ENCODE assay signal across 9 cellular contexts in genomic region chr9:114616684-114617520, GRCh38. TPM values are rescaled to one million over a fixed set of nuclear protein-coding genes. Genes with fewer than 3 reads are reported as not detected.
DNase-seq lines count a peak whose midpoint lies in the region; ATAC-seq and TF ChIP-seq lines count a peak whose summit lies in the region.
"Had no signal": no experiment of that assay in that cellular context is flagged by ENCODE, and none has a peak within 500 bp of the region (broad histone marks: within the 10 kb centered on the region; RNA-seq: fewer than 3 reads in every experiment).

No MANE protein-coding gene starts in this region.

- H3K4me1 Mint-ChIP-seq in endodermal cell: peaks cover 19% of the 10 kb centered on the region

- H3K79me2 ChIP-seq in Karpas-422 (ENCODE audit: low read length): peaks cover 60% of the 10 kb centered on the region

- H3K36me3 Mint-ChIP-seq in endodermal cell (ENCODE audit: low read depth): peaks cover 26% of the 10 kb centered on the region

- DNase-seq in Karpas-422 (peak; percentile 87), body of pancreas (peak; percentile 25 to 69 (median 41)), ovary (peak; percentile 32 to 57 (median 49)), endodermal cell (no peak), MG63 (no peak), NCI-H2171 (lab: John Stamatoyannopoulos, UW) (no peak)

- H3K36me3 ChIP-seq in Karpas-422 (ENCODE audit: insufficient read depth, low read length): peaks cover 10% of the 10 kb centered on the region
- H3K36me3 ChIP-seq in body of pancreas (replicated peaks in 1 of 2; ENCODE audit: insufficient read depth in 1 of 2, low read depth in 2 of 2): no peaks in the 10 kb centered on the region
- no peaks in the 10 kb centered on the region for H3K36me3 ChIP-seq in ovary
- peaks cover 6% of the 10 kb centered on the region for H3K36me3 ChIP-seq in endodermal cell (ENCODE audit: control insufficient read depth, insufficient read depth, low read length)
- H3K36me3 ChIP-seq in MG63: no peaks in the 10 kb centered on the region

- no peaks in the 10 kb centered on the region for H3K27me3 Mint-ChIP-seq in endodermal cell (ENCODE audit: insufficient read depth)

- H3K4me1 ChIP-seq in Karpas-422 (ENCODE audit: low read length) (peaks cover 53% of the 10 kb centered on the region), body of pancreas (peaks cover 12% of the 10 kb centered on the region), ovary (ENCODE audit: insufficient read depth) (peaks cover 18% of the 10 kb centered on the region), endodermal cell (ENCODE audit: control insufficient read depth, insufficient read depth, low read length) (peaks cover 8% of the 10 kb centered on the region)

- TF ChIP-seq CTCF in body of pancreas (IDR thresholded peaks at IDR 0.05) (no peak), ovary (IDR thresholded peaks at IDR 0.05) (no peak), endodermal cell (conservative IDR thresholded peaks at IDR 0.05) (no peak)

- intact Hi-C loops in body of pancreas (cut with DNase I): no loop called here
- intact Hi-C loops in ovary (cut with DNase I): no loop called here

- peak overlapping the region; percentile 94 for H3K27ac ChIP-seq in Karpas-422 (ENCODE audit: low read length)
- H3K27ac ChIP-seq in body of pancreas: peak overlapping the region in 1 of 4 donors; percentile 7
- peak overlapping the region in 1 of 2 donors; percentile 40 for H3K27ac ChIP-seq in ovary
- H3K27ac ChIP-seq in endodermal cell (ENCODE audit: low read depth, low read length): no peak overlapping the region

- WGBS in body of pancreas, 2 donors: 55 to 60% methylated on average over 4 of the region's 4 CpGs
- WGBS in ovary, 3 donors: 34 to 47% (median 47%) methylated on average over 4 of the region's 4 CpGs
- WGBS in endodermal cell (ENCODE audit: insufficient coverage in 1 of 2, insufficient read length in 1 of 2), 2 experiments: 86 to 100% methylated on average over 1 to 4 of the region's 4 CpGs

- H3K4me3 Mint-ChIP-seq in endodermal cell: no peak overlapping the region

- H3K27ac Mint-ChIP-seq in endodermal cell: no peak overlapping the region

- TF ChIP-seq EP300 in ovary (IDR thresholded peaks at IDR 0.05): no peak

- H3K4me2 ChIP-seq in Karpas-422 (ENCODE audit: low read depth, low read length, poor library complexity, severe bottlenecking): peak overlapping the region; percentile 64

- no peaks in the 10 kb centered on the region for H4K20me1 ChIP-seq in Karpas-422 (ENCODE audit: insufficient read depth, low read depth, low read length)

- TF ChIP-seq POLR2A in GM18505 (IDR thresholded peaks at IDR 0.05; ENCODE audit: borderline replicate concordance, extremely low read depth, insufficient read depth, insufficient read length) (no peak), body of pancreas (IDR thresholded peaks at IDR 0.05) (no peak), ovary (IDR thresholded peaks at IDR 0.05) (no peak)

- no peaks in the 10 kb centered on the region for H3K27me3 ChIP-seq in Karpas-422 (ENCODE audit: low read length)
- H3K27me3 ChIP-seq in body of pancreas: no peaks in the 10 kb centered on the region
- H3K27me3 ChIP-seq in ovary: no peaks in the 10 kb centered on the region
- no peaks in the 10 kb centered on the region for H3K27me3 ChIP-seq in endodermal cell (ENCODE audit: control insufficient read depth, insufficient read depth, low read length, poor library complexity, severe bottlenecking)
- H3K27me3 ChIP-seq in MG63: no peaks in the 10 kb centered on the region

- H2AFZ ChIP-seq in Karpas-422 (ENCODE audit: low read length): no peak overlapping the region

- ATAC-seq in GM18505 (IDR thresholded peaks at IDR 0.05; ENCODE audit: unreplicated experiment) (peak; percentile 69), GM21528 (IDR thresholded peaks at IDR 0.05; ENCODE audit: low FRiP score, unreplicated experiment) (peak; percentile 53), body of pancreas (no peak)

- H3K9me3 ChIP-seq in Karpas-422 (ENCODE audit: low read length): no peaks in the 10 kb centered on the region
- no peaks in the 10 kb centered on the region for H3K9me3 ChIP-seq in body of pancreas
- no peaks in the 10 kb centered on the region for H3K9me3 ChIP-seq in ovary
- H3K9me3 ChIP-seq in endodermal cell (ENCODE audit: control insufficient read depth, low read length): no peaks in the 10 kb centered on the region
- no peaks in the 10 kb centered on the region; the same call in 1 of the 2 replicates for H3K9me3 ChIP-seq in MG63

- H3K9ac ChIP-seq in Karpas-422 (ENCODE audit: low read length) (peak overlapping the region; percentile 60), endodermal cell (ENCODE audit: extremely low read depth, low read length, poor library complexity, severe bottlenecking) (no peak overlapping the region)

- H3K9me2 ChIP-seq in Karpas-422 (replicated peaks; ENCODE audit: insufficient read depth, low read length): no peaks in the 10 kb centered on the region

- no peaks in the 10 kb centered on the region for H3K9me3 Mint-ChIP-seq in endodermal cell

- peak overlapping the region; percentile 34 for H3K4me3 ChIP-seq in Karpas-422 (ENCODE audit: low read length)
- H3K4me3 ChIP-seq in body of pancreas: no peak overlapping the region
- no peak overlapping the region for H3K4me3 ChIP-seq in ovary
- H3K4me3 ChIP-seq in endodermal cell (ENCODE audit: low read length): no peak overlapping the region
- no peak overlapping the region for H3K4me3 ChIP-seq in MG63

RNA-seq across cellular contexts. Expression of gene TMEM268, which starts 5.8 kb away (rescaled TPM):
- 21.1 and 29.7 TPM in 2 replicates for total RNA-seq in Karpas-422 (2014; rRNA removed; shearing (Covaris generic); ENCODE audit: low replicate concordance)
- total RNA-seq in body of pancreas (1 to 10 TPM; 4.9 to 6.5 TPM), ovary (10 to 100 TPM in 5 of 7 donors, 1 to 10 TPM in 2; 6.4 to 39.6 (median 16.0) TPM), endodermal cell (1 to 10 TPM; 6.8 to 8.2 TPM)
- 10 to 100 TPM in 1 of 2 donors, 1 to 10 TPM in 1; 8.2 to 22.5 TPM for polyA plus RNA-seq in ovary
- 6.9 TPM for polyA plus RNA-seq in endodermal cell (2013, experiment 1 of 2)
- polyA plus RNA-seq in endodermal cell (2013, experiment 2 of 2): 5.4 TPM
- 4.5 and 11.1 TPM in 2 replicates for total RNA-seq in MG63 (2014; rRNA removed; shearing (Covaris generic); ENCODE audit: low replicate concordance)

RNA-seq across cellular contexts. Expression of gene ATP6V1G1, which starts 29.3 kb away (rescaled TPM):
- 113 and 165 TPM in 2 replicates for total RNA-seq in Karpas-422 (2014; rRNA removed; shearing (Covaris generic); ENCODE audit: low replicate concordance)
- total RNA-seq in body of pancreas (10 to 100 TPM; 62.3 to 91.3 TPM), ovary (100 to 1,000 TPM in 4 of 7 donors, 10 to 100 TPM in 3; 93.5 to 211 (median 106) TPM), endodermal cell (100 to 1,000 TPM; 123 TPM)
- 100 to 1,000 TPM; 139 to 159 TPM for polyA plus RNA-seq in ovary
- polyA plus RNA-seq in endodermal cell (2013, experiment 1 of 2): 185 TPM
- polyA plus RNA-seq in endodermal cell (2013, experiment 2 of 2): 188 TPM
- 62.6 and 103 TPM in 2 replicates for total RNA-seq in MG63 (2014; rRNA removed; shearing (Covaris generic); ENCODE audit: low replicate concordance)

RNA-seq across cellular contexts. Expression of gene TEX53, which starts 40.7 kb away (rescaled TPM):
- not detected in 2 replicates for total RNA-seq in Karpas-422 (2014; rRNA removed; shearing (Covaris generic); ENCODE audit: low replicate concordance)
- not detected for total RNA-seq in body of pancreas
- not detected for total RNA-seq in ovary
- polyA plus RNA-seq in ovary: not detected
- not detected for total RNA-seq in endodermal cell
- not detected for polyA plus RNA-seq in endodermal cell (2013, experiment 1 of 2)
- not detected for polyA plus RNA-seq in endodermal cell (2013, experiment 2 of 2)
- not detected in 2 replicates for total RNA-seq in MG63 (2014; rRNA removed; shearing (Covaris generic); ENCODE audit: low replicate concordance)
- total RNA-seq: NCI-H460 had no signal

Comparison
In these comparisons a context has a peak if more than half of its experiments do, and no peak if none do; other contexts are left out.
1. DNase-seq: peak in Karpas-422 (single experiment), body of pancreas (4 of 4) and ovary (5 of 5); none in endodermal cell (single experiment), MG63 (single experiment) and NCI-H2171 (single experiment).